Comparison of ENCODE assay signal across 13 cellular contexts in the genomic region with DNA sequence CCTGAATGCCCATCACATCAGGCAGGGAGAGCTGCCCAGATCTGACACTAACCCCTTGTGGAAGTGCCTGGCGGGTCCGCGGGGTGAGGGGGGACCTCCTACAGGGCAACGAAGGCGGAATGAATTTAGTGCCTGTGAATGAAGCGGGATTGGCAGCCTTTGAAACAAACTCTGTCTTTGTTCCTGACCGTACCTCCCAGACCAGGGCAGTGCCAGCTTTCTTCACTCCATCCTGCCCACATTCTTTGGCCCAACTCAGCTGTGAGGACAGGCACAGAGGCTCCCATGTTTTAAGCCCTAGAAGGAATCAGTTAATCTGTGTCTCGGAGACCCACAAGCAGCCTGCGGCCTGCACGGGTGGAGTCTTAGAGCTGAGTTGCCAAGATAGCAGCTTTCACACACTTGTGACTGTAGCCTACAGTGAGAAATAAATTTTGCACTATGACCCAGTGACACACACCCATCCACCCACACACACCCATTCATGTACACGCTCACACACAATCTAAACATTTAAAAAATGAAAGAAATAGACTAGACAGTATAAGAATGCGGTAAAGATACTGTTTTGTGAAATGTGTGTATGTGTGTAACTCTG.
DNase-seq lines count a peak whose midpoint lies in the region; ATAC-seq, FAIRE-seq and TF ChIP-seq lines count a peak whose summit lies in the region.
"Had no signal": no experiment of that assay in that cellular context is flagged by ENCODE, and none has a peak within 500 bp of the region (broad histone marks: within the 10 kb centered on the region; RNA-seq: fewer than 3 reads in every experiment).

No MANE protein-coding gene starts in this region.

- H3K9me3 ChIP-seq in IMR-90 (ENCODE audit: control insufficient read depth, insufficient read depth, low read length) (no peaks in the 10 kb centered on the region), K562 (replicated peaks; ENCODE audit: control insufficient read depth, insufficient read depth, low read depth, low read length) (no peaks in the 10 kb centered on the region), skeletal muscle satellite cell (replicated peaks; ENCODE audit: low read length) (no peaks in the 10 kb centered on the region)
- H3K9me3 ChIP-seq: adrenal gland, upper lobe of left lung had no signal

- H3K9me1 ChIP-seq in IMR-90 (ENCODE audit: insufficient read depth, low read length) (0 out of 2 replicates have a peak, but pooled peaks cover 7% of the 10 kb centered on the region), K562 (ENCODE audit: control insufficient read depth, insufficient read depth, low read length) (no peaks in the 10 kb centered on the region)

- H3K4me2 ChIP-seq in IMR-90 (ENCODE audit: low read depth, low read length) (no peak overlapping the region), K562 (ENCODE audit: insufficient read depth, low read length) (peak overlapping the region; percentile 56), skeletal muscle satellite cell (ENCODE audit: low read length) (peak overlapping the region; percentile 26)

- H3K23ac ChIP-seq in IMR-90 (ENCODE audit: low read depth, low read length), result no peak overlapping the region

- H3K4me1 Mint-ChIP-seq in immature natural killer cell, result peaks cover 26 to 45% of the 10 kb centered on the region in 2 donors

- TF ChIP-seq EP300 in K562 (IDR thresholded peaks at IDR 0.05; ENCODE audit: low read length), result no peak

- peak overlapping the region; percentile 24; the same call in 1 of the 2 replicates for H3K18ac ChIP-seq in IMR-90 (ENCODE audit: low read depth, low read length)

- 66% methylated on average over 5 of the region's 12 CpGs; no CpG with 5 or more reads in 1 of the 2 experiments for WGBS in IMR-90 (ENCODE audit: extremely low coverage in 2 of 2, insufficient read length in 1 of 2), 2 experiments
- whole genome bisulfite sequencing in K562 (ENCODE audit: insufficient coverage, low coverage, missing lambda C conversion rate), result 55% methylated on average over 12 of the region's 12 CpGs

- H3K36me3 ChIP-seq in IMR-90 (ENCODE audit: control insufficient read depth, insufficient read depth, low read length) (no peaks in the 10 kb centered on the region), K562 (ENCODE audit: control insufficient read depth, insufficient read depth, low read length) (no peaks in the 10 kb centered on the region), skeletal muscle satellite cell (ENCODE audit: insufficient read depth, low read length) (no peaks in the 10 kb centered on the region)
- H3K36me3 ChIP-seq: adrenal gland, upper lobe of left lung had no signal

- H4K91ac ChIP-seq in IMR-90 (ENCODE audit: insufficient read depth, low read depth, low read length), result 0 out of 2 replicates have a peak overlapping the region, but pooled peaks have one; percentile 15

- H3K79me2 ChIP-seq in K562 (ENCODE audit: control insufficient read depth, insufficient read depth, low read length), result no peaks in the 10 kb centered on the region

- intact Hi-C loops in IMR-90 (cut with micrococcal nuclease) (loop anchor here (5.0 kb wide), 1 partner anchor 113 kb away; no protein-coding TSS in a partner anchor), K562 (cut with micrococcal nuclease) (no loop called here)

- H2AFZ ChIP-seq in IMR-90 (replicated peaks; ENCODE audit: low read length, poor library complexity) (peak overlapping the region; percentile 52), K562 (ENCODE audit: low read depth, low read length) (peak overlapping the region; percentile 96)

- dilution Hi-C loops in IMR-90 (cut with HindIII; ENCODE audit: low sequenced_read_pairs, unreplicated experiment), result loop anchor here (25.0 kb wide), 1 partner anchor 1312 kb away; a partner anchor contains a TSS

- in situ Hi-C loops in IMR-90 (cut with MboI; ENCODE audit: low sequenced_read_pairs) (loop anchor here (5.0 kb wide), 1 partner anchor 133 kb away; no protein-coding TSS in a partner anchor), K562 (cut with MboI) (loop anchor here (5.0 kb wide), 1 partner anchor 133 kb away; no protein-coding TSS in a partner anchor), G401 (cut with HindIII; ENCODE audit: low sequenced_read_pairs) (no loop called here)

- peak overlapping the region; percentile 47; the same call in 1 of the 2 replicates for H2AK5ac ChIP-seq in IMR-90 (ENCODE audit: low read depth, low read length)

- H3K4me1 ChIP-seq in IMR-90 (ENCODE audit: control insufficient read depth, insufficient read depth, low read length) (peaks cover 6% of the 10 kb centered on the region; the same call in 1 of the 2 replicates), K562 (replicated peaks in 1 of 2; ENCODE audit: control insufficient read depth in 2 of 2, insufficient read depth in 2 of 2, low read length in 2 of 2) (peaks cover 19 to 33% of the 10 kb centered on the region in 2 experiments), skeletal muscle satellite cell (ENCODE audit: control insufficient read depth, insufficient read depth, low read length) (peaks cover 28% of the 10 kb centered on the region)
- H3K4me1 ChIP-seq: adrenal gland had no signal

- no peak for TF ChIP-seq RAD21 in IMR-90 (IDR thresholded peaks at IDR 0.05; ENCODE audit: low read length)
- no peak for TF ChIP-seq RAD21 in K562 (CRISPR knock-in tag; conservative IDR thresholded peaks at IDR 0.05 in 1 of 2, IDR thresholded peaks at IDR 0.05 in 1 of 2)

- H4K8ac ChIP-seq in IMR-90 (ENCODE audit: low read depth in 2 of 2, low read length in 2 of 2), result peak overlapping the region in 1 of 2 experiments; percentile 54; a peak in 1 of 4 replicates

- H3K27me3 ChIP-seq in IMR-90 (ENCODE audit: control insufficient read depth, insufficient read depth, low read length), result no peaks in the 10 kb centered on the region
- H3K27me3 ChIP-seq in K562 (ENCODE audit: control insufficient read depth in 2 of 2, insufficient read depth in 2 of 2, low read length in 2 of 2), result no peaks in the 10 kb centered on the region
- H3K27me3 ChIP-seq in skeletal muscle satellite cell (ENCODE audit: control insufficient read depth, insufficient read depth, low read length), result no peaks in the 10 kb centered on the region
- H3K27me3 ChIP-seq: adrenal gland, upper lobe of left lung had no signal

- H2BK120ac ChIP-seq in IMR-90 (ENCODE audit: low read depth, low read length), result peak overlapping the region; percentile 24; the same call in 1 of the 2 replicates

- CTCF ChIA-PET in IMR-90 (lab: Yijun Ruan, JAX) (no interaction called here), K562 (lab: Yijun Ruan, JAX; ENCODE audit: low intra/inter-chr PET ratio) (interaction anchor here (3.2 kb wide), 1 partner anchor 135 kb away, joined by 44 read pairs; no protein-coding TSS in a partner anchor)

- BruUV-seq in IMR-90 (replicated peaks; lab: Mats Ljungman, UMichigan) (no TSS peak), K562 (replicated peaks; lab: Mats Ljungman, UMichigan) (no TSS peak)

- H3K79me1 ChIP-seq in IMR-90 (ENCODE audit: low read depth in 1 of 2, low read length in 2 of 2), result no peaks in the 10 kb centered on the region

- no peaks in the 10 kb centered on the region for H4K20me1 ChIP-seq in IMR-90 (ENCODE audit: insufficient read depth, low read length)
- no peaks in the 10 kb centered on the region for H4K20me1 ChIP-seq in K562 (replicated peaks; ENCODE audit: control insufficient read depth, insufficient read depth, low read length)

- peaks cover 0 to 3% (median 0%) of the 10 kb centered on the region in 3 donors for H3K27me3 Mint-ChIP-seq in immature natural killer cell (ENCODE audit: low read depth in 3 of 3)

- H3K56ac ChIP-seq in IMR-90 (ENCODE audit: extremely low read depth, insufficient read depth, low read length), result no peak overlapping the region

- H2BK20ac ChIP-seq in IMR-90 (ENCODE audit: low read depth, low read length), result peak overlapping the region; percentile 16; the same call in 1 of the 2 replicates

- H3K9ac ChIP-seq in IMR-90 (ENCODE audit: low read depth, low read length) (no peak overlapping the region), K562 (ENCODE audit: insufficient read depth in 1 of 2, low read depth in 2 of 2, low read length in 2 of 2) (peak overlapping the region; percentile 35 to 82), skeletal muscle satellite cell (ENCODE audit: low read depth, low read length) (no peak overlapping the region)

- DNase-seq in IMR-90 (peak; percentile 61), K562 (ENCODE audit: extremely low read depth in 1 of 4, low spot score in 3 of 4) (peak; percentile 35 to 72 (median 49)), immature natural killer cell (no peak), GM19239 (ENCODE audit: insufficient read length, low spot score) (no peak), AG08395 (ENCODE audit: low spot score) (no peak), G401 (ENCODE audit: low spot score) (no peak)
- DNase-seq: activated CD8-positive, alpha-beta memory T cell treated with anti-CD3 and anti-CD28 coated beads, Interleukin-2, amount 50 U/mL, for 4 hours; adrenal gland; Calu3; T1000 had no signal

- POLR2A ChIA-PET in IMR-90 (lab: Charles Lee; ENCODE audit: unreplicated experiment) (no interaction called here), K562 (lab: Yijun Ruan, JAX) (interaction anchor here (1.2 to 1.7 kb wide), 2 partner anchors 123 to 131 kb away, joined by 3 to 4 read pairs; no protein-coding TSS in a partner anchor)

- TF ChIP-seq POLR2A in IMR-90 (IDR thresholded peaks at IDR 0.05; ENCODE audit: low read depth, low read length), result no peak
- TF ChIP-seq POLR2A in K562 (conservative IDR thresholded peaks at IDR 0.05), result no peak

- ATAC-seq in IMR-90 (ENCODE audit: low read depth) (peak; percentile 38), K562 (peak; percentile 52), GM21529 (IDR thresholded peaks at IDR 0.05; ENCODE audit: unreplicated experiment) (no peak)

- H3K14ac ChIP-seq in IMR-90 (replicated peaks; ENCODE audit: low read depth, low read length), result no peak overlapping the region; the same call in 1 of the 2 replicates

- no peak overlapping the region for H4K5ac ChIP-seq in IMR-90 (ENCODE audit: low read depth, low read length)

- no peak overlapping the region for H3K27ac ChIP-seq in IMR-90 (ENCODE audit: insufficient read depth, low read length)
- H3K27ac ChIP-seq in K562 (ENCODE audit: extremely low read depth, low read depth, low read length), result peak overlapping the region; percentile 79
- H3K27ac ChIP-seq: adrenal gland, upper lobe of left lung had no signal

- FAIRE-seq in K562 (lab: Jason Lieb, UNC) (peak; percentile 77), GM19239 (lab: Jason Lieb, UNC) (no peak)

- no peak overlapping the region for H2BK5ac ChIP-seq in IMR-90 (ENCODE audit: low read depth, low read length, poor library complexity, severe bottlenecking)

- 0 out of 2 replicates have a peak overlapping the region, but pooled peaks have one; percentile 41 for H3K4ac ChIP-seq in IMR-90 (ENCODE audit: low read depth, low read length)

- peak overlapping the region in 5 of 6 donors; percentile 4 to 72 (median 38) for H3K27ac Mint-ChIP-seq in immature natural killer cell

- H2AK9ac ChIP-seq in IMR-90 (replicated peaks; ENCODE audit: low read depth, low read length, poor library complexity), result peak overlapping the region; percentile 29

- H3K9me3 Mint-ChIP-seq in immature natural killer cell, result peaks cover 0 to 2% (median 0%) of the 10 kb centered on the region in 6 donors

- H3K4me3 ChIP-seq in IMR-90 (ENCODE audit: insufficient read depth, low read depth, low read length) (no peak overlapping the region), K562 (no peak overlapping the region), skeletal muscle satellite cell (ENCODE audit: low read length) (no peak overlapping the region)
- H3K4me3 ChIP-seq: adrenal gland, upper lobe of left lung had no signal

- H2BK15ac ChIP-seq in IMR-90 (ENCODE audit: low read depth, low read length), result peak overlapping the region; percentile 45; the same call in 1 of the 3 replicates

- peak overlapping the region in 1 of 5 donors; percentile 59 for H3K4me3 Mint-ChIP-seq in immature natural killer cell

- no peaks in the 10 kb centered on the region for H3K36me3 Mint-ChIP-seq in immature natural killer cell

- TF ChIP-seq CTCF in IMR-90 (conservative IDR thresholded peaks at IDR 0.05; ENCODE audit: low read depth, low read length) (no peak), K562 (IDR thresholded peaks at IDR 0.05 in 2 of 3, conservative IDR thresholded peaks at IDR 0.05 in 1 of 3; ENCODE audit: insufficient read depth in 2 of 3, low read depth in 1 of 3, low read length in 3 of 3) (no peak)

Comparison
In these comparisons a context has a peak if more than half of its experiments do, and no peak if none do; other contexts are left out.
1. DNase-seq: peak in IMR-90 (single experiment) and K562 (4 of 4); none in immature natural killer cell (0 of 3), GM19239 (single experiment), AG08395 (single experiment) and G401 (single experiment).
2. H3K9ac ChIP-seq: peak in K562 (2 of 2); none in IMR-90 (single experiment) and skeletal muscle satellite cell (single experiment).